9 cellular contexts compared by ENCODE assay signal in the genomic region with DNA sequence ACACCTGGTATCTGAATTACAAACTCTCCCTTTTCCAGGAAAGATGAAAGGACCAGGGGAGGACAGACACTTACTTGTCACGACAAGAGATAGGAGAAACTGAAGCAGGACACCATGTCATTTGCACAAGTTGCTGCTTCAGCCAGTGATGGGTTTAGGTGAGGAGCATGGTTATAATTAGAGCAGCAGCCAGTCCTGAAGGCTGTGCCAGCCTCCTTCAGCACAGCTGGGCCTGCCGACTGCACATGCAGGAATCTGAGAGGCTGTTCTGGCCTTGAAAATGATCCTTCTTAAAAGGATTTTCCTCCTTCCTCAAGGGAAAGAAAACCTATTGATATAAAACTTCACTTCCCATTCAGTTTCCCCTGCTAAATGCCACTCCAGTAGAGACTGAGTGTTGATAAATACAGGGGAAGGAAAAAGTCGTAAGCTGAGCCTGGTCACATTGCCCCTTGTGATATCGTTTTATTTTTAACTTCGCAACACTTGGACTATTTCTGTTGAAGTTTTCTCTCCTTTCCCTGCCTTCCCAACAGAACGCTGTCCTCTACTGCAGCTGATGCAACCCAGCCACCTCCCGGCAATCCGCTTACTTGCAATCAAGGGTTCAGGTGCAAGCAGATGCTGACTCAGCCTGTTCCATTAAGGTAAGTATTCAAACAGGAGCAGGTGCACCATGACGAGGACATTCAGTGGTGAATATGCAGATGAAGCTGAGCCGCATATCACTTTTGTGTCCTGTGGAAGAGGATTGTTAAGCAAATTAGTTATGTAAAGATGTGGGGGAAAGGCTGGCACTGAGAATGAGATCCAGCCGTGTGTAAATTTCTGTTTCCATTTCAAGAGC. TPM values are rescaled to one million over a fixed set of nuclear protein-coding genes. Genes with fewer than 3 reads are reported as not detected.
DNase-seq lines count a peak whose midpoint lies in the region; ATAC-seq and TF ChIP-seq lines count a peak whose summit lies in the region.
"Had no signal": no experiment of that assay in that cellular context is flagged by ENCODE, and none has a peak within 500 bp of the region (broad histone marks: within the 10 kb centered on the region; RNA-seq: fewer than 3 reads in every experiment).

A gene with protein sequence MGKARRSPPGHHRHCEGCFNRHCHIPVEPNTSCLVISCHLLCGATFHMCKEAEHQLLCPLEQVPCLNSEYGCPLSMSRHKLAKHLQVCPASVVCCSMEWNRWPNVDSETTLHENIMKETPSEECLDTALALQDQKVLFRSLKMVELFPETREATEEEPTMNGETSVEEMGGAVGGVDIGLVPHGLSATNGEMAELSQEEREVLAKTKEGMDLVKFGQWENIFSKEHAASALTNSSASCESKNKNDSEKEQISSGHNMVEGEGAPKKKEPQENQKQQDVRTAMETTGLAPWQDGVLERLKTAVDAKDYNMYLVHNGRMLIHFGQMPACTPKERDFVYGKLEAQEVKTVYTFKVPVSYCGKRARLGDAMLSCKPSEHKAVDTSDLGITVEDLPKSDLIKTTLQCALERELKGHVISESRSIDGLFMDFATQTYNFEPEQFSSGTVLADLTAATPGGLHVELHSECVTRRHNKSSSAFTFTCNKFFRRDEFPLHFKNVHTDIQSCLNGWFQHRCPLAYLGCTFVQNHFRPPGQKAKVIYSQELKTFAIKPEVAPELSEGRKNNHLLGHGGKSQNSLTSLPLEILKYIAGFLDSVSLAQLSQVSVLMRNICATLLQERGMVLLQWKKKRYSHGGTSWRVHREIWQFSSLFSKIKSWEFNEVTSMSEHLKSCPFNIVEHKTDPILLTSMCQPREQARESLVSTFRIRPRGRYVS (plus strand): TSS at position 524 of the 847 bp plus-strand sequence. CDS start 27,197 bp downstream, outside the sequence.

- TF ChIP-seq CTCF in right atrium auricular region (IDR thresholded peaks at IDR 0.05) (peak in 1 of 2 donors; percentile 44), osteocyte (IDR thresholded peaks at IDR 0.05) (no peak)

- no peaks in the 10 kb centered on the region for H3K27me3 ChIP-seq in right atrium auricular region

- H3K4me3 Mint-ChIP-seq in osteocyte (ENCODE audit: unreplicated experiment): no peak within 1 kb of the TSS
- H3K4me3 Mint-ChIP-seq: naive B cell had no signal

- H3K4me1 ChIP-seq in right atrium auricular region: peaks cover 0 to 4% of the 10 kb centered on the region in 2 donors

- no peaks in the 10 kb centered on the region for H3K4me1 Mint-ChIP-seq in osteocyte (ENCODE audit: unreplicated experiment)
- H3K4me1 Mint-ChIP-seq: naive B cell had no signal

- no peaks in the 10 kb centered on the region for H3K9me3 ChIP-seq in right atrium auricular region

- peak within 1 kb of the TSS; percentile 48 to 51 for H3K4me3 ChIP-seq in right atrium auricular region

- H3K27ac ChIP-seq in right atrium auricular region: peak within 1 kb of the TSS; percentile 84 to 91

- H3K27ac Mint-ChIP-seq in osteocyte (ENCODE audit: unreplicated experiment): no peak within 1 kb of the TSS

- H3K9me3 Mint-ChIP-seq in osteocyte (ENCODE audit: unreplicated experiment): no peaks in the 10 kb centered on the region
- H3K9me3 Mint-ChIP-seq: naive B cell had no signal

- H3K36me3 ChIP-seq in right atrium auricular region: no peaks in the 10 kb centered on the region

- ATAC-seq in GM21526 (IDR thresholded peaks at IDR 0.05; ENCODE audit: low FRiP score, unreplicated experiment): no peak

- DNase-seq in NCI-H524 (lab: John Stamatoyannopoulos, UW) (peak; percentile 72 to 89), NCI-H524 treated with DMSO at 0.1 percent for 48 hours (lab: John Stamatoyannopoulos, UW) (no peak), NCI-H526 treated with DMSO at 0.1 percent for 48 hours (lab: John Stamatoyannopoulos, UW) (peak; percentile 99), right atrium auricular region (ENCODE audit: low spot score) (no peak), osteocyte (ENCODE audit: extremely low spot score, unreplicated experiment) (no peak), KG1 (lab: John Stamatoyannopoulos, UW) (no peak), mesenteric fat pad (ENCODE audit: low spot score) (no peak)
- DNase-seq: naive B cell had no signal

- H3K36me3 Mint-ChIP-seq in osteocyte (ENCODE audit: unreplicated experiment): no peaks in the 10 kb centered on the region
- H3K36me3 Mint-ChIP-seq: naive B cell had no signal

- H3K27me3 Mint-ChIP-seq in osteocyte (ENCODE audit: unreplicated experiment): peaks cover 25% of the 10 kb centered on the region
- H3K27me3 Mint-ChIP-seq: naive B cell had no signal

RNA-seq across cellular contexts. Expression of the gene that starts here (rescaled TPM):
- total RNA-seq in right atrium auricular region (100 to 1,000 TPM in 1 of 2 donors, 10 to 100 TPM in 1; 81.6 to 187 TPM), osteocyte (not detected in 2 replicates), mesenteric fat pad (0.13 TPM)

Comparison
In these comparisons a context has a peak if more than half of its experiments do, and no peak if none do; other contexts are left out.
1. RNA of the gene that starts here (total RNA-seq): 81.6 to 187 TPM in right atrium auricular region; 0.13 TPM in mesenteric fat pad (single experiment) and not detected in osteocyte; every median in the first group is over 10 times any median in the second.
2. DNase-seq: peak in NCI-H524 (2 of 2) and NCI-H526 treated with DMSO at 0.1 percent for 48 hours (single experiment); none in NCI-H524 treated with DMSO at 0.1 percent for 48 hours (single experiment), right atrium auricular region (single experiment), osteocyte (single experiment), KG1 (single experiment) and mesenteric fat pad (single experiment).